In genomic region chr7:155356323-155357105, GRCh38 we compare ENCODE assay signal across 9 cellular contexts. TPM values are rescaled to one million over a fixed set of nuclear protein-coding genes. Genes with fewer than 3 reads are reported as not detected.
A peak's percentile ranks its signal among the peaks of the same experiment; 100 is the strongest.
DNase-seq lines count a peak whose midpoint lies in the region; ATAC-seq and TF ChIP-seq lines count a peak whose summit lies in the region.
"Had no signal": no experiment of that assay in that cellular context is flagged by ENCODE, and none has a peak within 500 bp of the region (broad histone marks: within the 10 kb centered on the region; RNA-seq: fewer than 3 reads in every experiment).

No MANE protein-coding gene starts in this region.

- POLR2A ChIA-PET in WTC11 (lab: Charles Lee), result no interaction called here

- no peaks in the 10 kb centered on the region for H3K27me3 ChIP-seq in mesendoderm (ENCODE audit: insufficient read depth, low read length, poor library complexity)

- H3K4me2 ChIP-seq in mesendoderm (ENCODE audit: low read length), result no peak overlapping the region

- no peak overlapping the region for H3K18ac ChIP-seq in mesendoderm (ENCODE audit: low read length)

- H3K4me3 Mint-ChIP-seq in WTC11, result no peak overlapping the region
- no peak overlapping the region for H3K4me3 Mint-ChIP-seq in effector memory CD8-positive, alpha-beta T cell

- ATAC-seq in WTC11, result peak; percentile 66
- ATAC-seq in effector memory CD8-positive, alpha-beta T cell (replicated peaks), result no peak

- peaks cover 24% of the 10 kb centered on the region for H3K4me1 Mint-ChIP-seq in WTC11
- H3K4me1 Mint-ChIP-seq in effector memory CD8-positive, alpha-beta T cell (ENCODE audit: low read depth in 2 of 2), result peaks cover 0 to 10% of the 10 kb centered on the region in 2 donors

- no CpG with 5 or more reads among the region's 14 CpGs for WGBS in mesendoderm (ENCODE audit: extremely low coverage, insufficient coverage, low lambda C conversion rate)

- H3K23ac ChIP-seq in mesendoderm (ENCODE audit: low read length), result no peak overlapping the region

- no peak overlapping the region for H3K56ac ChIP-seq in mesendoderm (ENCODE audit: low read length)

- TF ChIP-seq CTCF in WTC11 (IDR thresholded peaks at IDR 0.05), result no peak; the same call in 1 of the 2 replicates

- H3K4me3 ChIP-seq in mesendoderm (ENCODE audit: low read length), result no peak overlapping the region

- H3K79me2 ChIP-seq in mesendoderm (ENCODE audit: control insufficient read depth, insufficient read depth, low read length), result no peaks in the 10 kb centered on the region

- peaks cover 21% of the 10 kb centered on the region for H3K27me3 Mint-ChIP-seq in WTC11 (ENCODE audit: low read depth)
- peaks cover 41 to 66% of the 10 kb centered on the region in 2 donors for H3K27me3 Mint-ChIP-seq in effector memory CD8-positive, alpha-beta T cell

- H4K8ac ChIP-seq in mesendoderm (ENCODE audit: low read depth, low read length), result no peak overlapping the region

- H3K27ac ChIP-seq in mesendoderm (ENCODE audit: low read depth, low read length), result no peak overlapping the region
- H3K27ac ChIP-seq: epithelial cell of prostate had no signal

- H3K9ac ChIP-seq in mesendoderm (ENCODE audit: low read length), result no peak overlapping the region

- no peaks in the 10 kb centered on the region for H3K36me3 Mint-ChIP-seq in WTC11
- H3K36me3 Mint-ChIP-seq in effector memory CD8-positive, alpha-beta T cell (ENCODE audit: insufficient read depth), result peaks cover 3% of the 10 kb centered on the region

- no peak overlapping the region for H3K27ac Mint-ChIP-seq in WTC11
- peak overlapping the region in 1 of 2 donors; percentile 38 for H3K27ac Mint-ChIP-seq in effector memory CD8-positive, alpha-beta T cell

- no peaks in the 10 kb centered on the region for H3K79me1 ChIP-seq in mesendoderm (ENCODE audit: low read length)

- no peak overlapping the region for H3K4ac ChIP-seq in mesendoderm (ENCODE audit: low read depth, low read length)

- no peak overlapping the region for H2BK5ac ChIP-seq in mesendoderm (ENCODE audit: low read length)

- DNase-seq in D341Med (ENCODE audit: low spot score), result peak; percentile 67
- peak; percentile 77 for DNase-seq in HuH-7 (ENCODE audit: low spot score)
- DNase-seq in WTC11 (ENCODE audit: low spot score), result peak; percentile 61
- peak; percentile 65 for DNase-seq in mesendoderm
- DNase-seq in stimulated activated CD4-positive, alpha-beta T cell treated with anti-CD3 and anti-CD28 coated beads, Interleukin-1b, Interleukin-23, amount 100 ng/mL, for 48 hours, result no peak
- no peak for DNase-seq in activated gamma-delta T cell (lab: John Stamatoyannopoulos, UW)
- no peak for DNase-seq in effector memory CD8-positive, alpha-beta T cell
- DNase-seq in activated CD4-positive, alpha-beta T cell treated with anti-CD3 and anti-CD28 coated beads for 48 hours, result no peak

- H3K4me1 ChIP-seq in mesendoderm (ENCODE audit: control insufficient read depth, low read depth, low read length), result no peaks in the 10 kb centered on the region

- CTCF ChIA-PET in WTC11 (lab: Charles Lee), result interaction anchor here (0.6 to 4.5 kb wide), 25 partner anchors 8 to 442 kb away, joined by 3 to 30 read pairs (median 3); partner anchors contain the start of gene INSIG1

- no peak overlapping the region for H2BK15ac ChIP-seq in mesendoderm (replicated peaks; ENCODE audit: low read depth)

- peaks cover 10% of the 10 kb centered on the region for H3K9me3 Mint-ChIP-seq in WTC11
- H3K9me3 Mint-ChIP-seq in effector memory CD8-positive, alpha-beta T cell, result peaks cover 0 to 6% of the 10 kb centered on the region in 2 donors

- no peak overlapping the region for H2AK5ac ChIP-seq in mesendoderm (ENCODE audit: low read length)

- H2BK120ac ChIP-seq in mesendoderm (ENCODE audit: low read depth, low read length), result no peak overlapping the region

- H4K5ac ChIP-seq in mesendoderm (ENCODE audit: low read length), result no peak overlapping the region

- no peaks in the 10 kb centered on the region for H3K36me3 ChIP-seq in mesendoderm (ENCODE audit: control insufficient read depth, insufficient read depth, low read length)

TF ChIP-seq in WTC11, 78 proteins besides CTCF, POLR2A, EP300 and RAD21:
- TF ChIP-seq ZNF416 (CRISPR knock-in tag; IDR thresholded peaks at IDR 0.05) (no peak), GTF2I (CRISPR knock-in tag; conservative IDR thresholded peaks at IDR 0.05) (no peak), ZNF232 (CRISPR knock-in tag; IDR thresholded peaks at IDR 0.05) (no peak), MLX (CRISPR knock-in tag; IDR thresholded peaks at IDR 0.05) (no peak), NFE2L1 (CRISPR knock-in tag; IDR thresholded peaks at IDR 0.05) (no peak), PRRX2 (CRISPR knock-in tag; IDR thresholded peaks at IDR 0.05) (no peak), CREB1 (CRISPR knock-in tag; IDR thresholded peaks at IDR 0.05) (no peak)
TF ChIP-seq in WTC11: peak in this region for 0.

RNA-seq across cellular contexts. Expression of gene INSIG1, which starts 58.8 kb away (rescaled TPM):
- 32.3 to 41.2 TPM (median 40.1 TPM) in 3 replicates for total RNA-seq in WTC11 (2021)
- 72.9 TPM for polyA plus RNA-seq in mesendoderm (2013, experiment 1 of 2)
- polyA plus RNA-seq in mesendoderm (2013, experiment 2 of 2), result 77.6 TPM

Comparison
In these comparisons a context has a peak if more than half of its experiments do, and no peak if none do; other contexts are left out.
1. DNase-seq: peak in D341Med (single experiment), HuH-7 (single experiment), WTC11 (single experiment) and mesendoderm (single experiment); none in stimulated activated CD4-positive, alpha-beta T cell treated with anti-CD3 and anti-CD28 coated beads, Interleukin-1b, Interleukin-23, amount 100 ng/mL, for 48 hours (single experiment), activated gamma-delta T cell (single experiment), effector memory CD8-positive, alpha-beta T cell (0 of 3) and activated CD4-positive, alpha-beta T cell treated with anti-CD3 and anti-CD28 coated beads for 48 hours (single experiment).